ENCODE assay signal across 22 cellular contexts in genomic region chr12:92301329-92301728, GRCh38.
"Had no signal": no experiment of that assay in that cellular context is flagged by ENCODE, and none has a peak within 500 bp of the region (broad histone marks: within the 10 kb centered on the region; RNA-seq: fewer than 3 reads in every experiment).

No MANE protein-coding gene starts in this region.

- H3K4me3 Mint-ChIP-seq: activated naive CD8-positive, alpha-beta T cell; nephron progenitor cell had no signal

- H3K9me3 Mint-ChIP-seq: nephron progenitor cell had no signal

- H3K27ac Mint-ChIP-seq: activated naive CD8-positive, alpha-beta T cell; nephron progenitor cell; progenitor cell of endocrine pancreas had no signal

- DNase-seq: activated CD4-positive, alpha-beta T cell treated with anti-CD3 and anti-CD28 coated beads for 4 hours; activated CD4-positive, alpha-beta T cell treated with anti-CD3 and anti-CD28 coated beads, Interleukin-2, amount 50 U/mL, for 4 hours; activated effector memory CD4-positive, alpha-beta T cell treated with Interleukin-2 at 50 U/mL for 16 hours; activated naive CD4-positive, alpha-beta T cell treated with Interleukin-2 at 50 U/mL for 16 hours; activated T-cell treated with anti-CD3 and anti-CD28 coated beads for 4 hours; aorta; body of pancreas; colonic mucosa; islet precursor cell; left ventricle myocardium inferior; mesendoderm; nephron progenitor cell; ovary; stimulated activated CD4-positive, alpha-beta T cell treated with anti-CD3 and anti-CD28 coated beads, Interleukin-12 subunit alpha, Interleukin-12 subunit beta, amount 100 ng/mL, for 4 hours; stimulated activated CD4-positive, alpha-beta T cell treated with anti-CD3 and anti-CD28 coated beads, Interleukin-4, amount 100 ng/mL, for 1 hour; stomach; thyroid gland; upper lobe of left lung had no signal

- H3K36me3 Mint-ChIP-seq: activated naive CD8-positive, alpha-beta T cell had no signal

- H3K27me3 Mint-ChIP-seq: activated naive CD8-positive, alpha-beta T cell; progenitor cell of endocrine pancreas had no signal

- ATAC-seq: body of pancreas, gastroesophageal sphincter, sciatic nerve had no signal
